ENCODE assay signal across 1 cellular context in the genomic region with DNA sequence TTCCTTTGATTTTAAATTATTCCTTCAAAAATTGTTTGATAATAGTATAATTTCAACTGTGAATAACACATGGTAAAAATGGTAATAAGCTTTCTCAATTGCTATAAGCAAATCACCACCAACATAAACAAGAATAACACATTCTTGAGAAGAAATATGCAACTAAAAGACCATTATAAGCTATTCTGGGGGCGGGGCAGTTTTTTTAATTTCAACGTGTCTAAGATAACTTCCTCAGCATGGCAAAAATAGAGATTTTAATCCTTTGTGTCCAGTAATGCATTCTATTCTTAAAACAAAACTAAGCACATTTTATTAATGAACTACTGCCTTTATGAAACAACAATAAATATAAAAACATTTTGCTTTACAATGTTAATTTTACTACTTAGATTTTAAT.
TF ChIP-seq lines count a peak whose summit lies in the region.

No MANE protein-coding gene starts in this region.

TF ChIP-seq in neural cell, 6 proteins besides CTCF, POLR2A, EP300 and RAD21:
- no peak for TF ChIP-seq EZH2 (IDR thresholded peaks at IDR 0.05; ENCODE audit: borderline replicate concordance, insufficient read depth, low read length, poor library complexity, severe bottlenecking)
- TF ChIP-seq POLR2AphosphoS5 (IDR thresholded peaks at IDR 0.05) = no peak
